Comparison of ENCODE assay signal across 8 cellular contexts in the genomic region with DNA sequence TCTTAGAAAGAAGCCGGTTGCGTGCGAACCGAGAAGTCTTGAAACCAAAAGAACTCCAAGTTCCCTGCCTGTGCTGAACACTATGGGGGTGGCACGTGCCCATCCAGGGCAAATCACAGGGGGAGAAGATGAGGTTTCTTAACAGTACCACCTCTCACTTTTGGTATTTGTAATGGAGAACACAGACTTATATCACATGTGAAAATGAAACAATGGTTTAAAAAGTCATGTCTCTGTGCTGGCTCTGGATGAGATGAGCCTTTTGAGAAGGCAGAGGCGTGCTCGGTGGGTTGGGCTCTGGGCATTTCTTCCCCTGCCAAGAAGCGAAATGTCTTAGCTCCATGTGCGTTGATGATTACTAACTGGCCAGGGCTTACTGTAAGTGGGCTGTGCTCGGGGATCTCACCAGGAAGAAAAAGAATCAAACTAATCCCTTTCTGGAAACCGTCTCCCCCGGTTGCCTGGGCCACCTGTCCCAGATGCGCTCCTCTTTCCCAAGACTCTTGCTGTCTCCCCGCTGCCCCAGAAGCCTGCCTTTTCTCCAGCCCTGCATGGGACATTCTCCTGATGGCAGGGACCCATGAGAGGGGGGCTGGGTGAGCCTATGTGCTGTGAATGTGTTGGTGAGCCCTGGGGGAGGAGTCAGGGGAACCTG.
A peak's percentile ranks its signal among the peaks of the same experiment; 100 is the strongest.
DNase-seq lines count a peak whose midpoint lies in the region; ATAC-seq and TF ChIP-seq lines count a peak whose summit lies in the region.
"Had no signal": no experiment of that assay in that cellular context is flagged by ENCODE, and none has a peak within 500 bp of the region (broad histone marks: within the 10 kb centered on the region; RNA-seq: fewer than 3 reads in every experiment).

No MANE protein-coding gene starts in this region.

- no peak overlapping the region for H3K27ac Mint-ChIP-seq in progenitor cell of endocrine pancreas
- peak overlapping the region in 1 of 10 donors; percentile 40 for H3K27ac Mint-ChIP-seq in naive thymus-derived CD8-positive, alpha-beta T cell

- H3K4me1 Mint-ChIP-seq in progenitor cell of endocrine pancreas (ENCODE audit: low read depth): no peaks in the 10 kb centered on the region
- peaks cover 0 to 15% (median under 1%) of the 10 kb centered on the region in 4 donors for H3K4me1 Mint-ChIP-seq in naive thymus-derived CD8-positive, alpha-beta T cell

- intact Hi-C loops in uterus (cut with DNase I; ENCODE audit: low total_unique reads): no loop called here

- no peak for TF ChIP-seq POLR2A in uterus (IDR thresholded peaks at IDR 0.05)

- no peak overlapping the region for H3K9ac ChIP-seq in rectal smooth muscle tissue (ENCODE audit: low read length)

- H3K9me3 ChIP-seq in uterus: no peaks in the 10 kb centered on the region
- H3K9me3 ChIP-seq: adrenal gland had no signal

- H3K36me3 Mint-ChIP-seq in progenitor cell of endocrine pancreas (ENCODE audit: insufficient read depth): no peaks in the 10 kb centered on the region
- H3K36me3 Mint-ChIP-seq in naive thymus-derived CD8-positive, alpha-beta T cell: no peaks in the 10 kb centered on the region

- H3K4me1 ChIP-seq in rectal smooth muscle tissue (ENCODE audit: control insufficient read depth, insufficient read depth, low read length): peaks cover 10% of the 10 kb centered on the region
- no peaks in the 10 kb centered on the region for H3K4me1 ChIP-seq in uterus
- H3K4me1 ChIP-seq: adrenal gland had no signal

- H3K27ac ChIP-seq in rectal smooth muscle tissue (ENCODE audit: low read depth, low read length) (peak overlapping the region; percentile 27), uterus (no peak overlapping the region)
- H3K27ac ChIP-seq: adrenal gland had no signal

- H3K27me3 Mint-ChIP-seq in progenitor cell of endocrine pancreas: peaks cover 61% of the 10 kb centered on the region
- no peaks in the 10 kb centered on the region for H3K27me3 Mint-ChIP-seq in naive thymus-derived CD8-positive, alpha-beta T cell

- TF ChIP-seq CTCF in uterus (IDR thresholded peaks at IDR 0.05): no peak
- TF ChIP-seq CTCF in progenitor cell of endocrine pancreas (IDR thresholded peaks at IDR 0.05; ENCODE audit: unreplicated experiment): no peak

- no peak overlapping the region for H3K4me3 Mint-ChIP-seq in progenitor cell of endocrine pancreas (ENCODE audit: low read depth)
- no peak overlapping the region for H3K4me3 Mint-ChIP-seq in naive thymus-derived CD8-positive, alpha-beta T cell

- H3K36me3 ChIP-seq in rectal smooth muscle tissue (ENCODE audit: control insufficient read depth, insufficient read depth, low read length) (no peaks in the 10 kb centered on the region), uterus (no peaks in the 10 kb centered on the region)
- H3K36me3 ChIP-seq: adrenal gland had no signal

- DNase-seq in activated CD4-positive, alpha-beta T cell treated with anti-CD3 and anti-CD28 coated beads, Interleukin-2, amount 50 U/mL, for 48 hours: peak; percentile 31 to 48
- DNase-seq in uterus: no peak
- DNase-seq in progenitor cell of endocrine pancreas (ENCODE audit: low spot score, unreplicated experiment): no peak
- DNase-seq in naive thymus-derived CD8-positive, alpha-beta T cell: no peak

- H3K27me3 ChIP-seq in rectal smooth muscle tissue (ENCODE audit: control insufficient read depth, insufficient read depth, low read length) (no peaks in the 10 kb centered on the region), uterus (no peaks in the 10 kb centered on the region)
- H3K27me3 ChIP-seq: adrenal gland had no signal

- ATAC-seq in GM18868 (IDR thresholded peaks at IDR 0.05; ENCODE audit: unreplicated experiment) (peak; percentile 86), HG02588 (IDR thresholded peaks at IDR 0.05; ENCODE audit: unreplicated experiment) (peak; percentile 59)
- no peak for ATAC-seq in naive thymus-derived CD8-positive, alpha-beta T cell

- POLR2A ChIA-PET in naive thymus-derived CD8-positive, alpha-beta T cell (lab: Charles Lee): no interaction called here

- no peaks in the 10 kb centered on the region for H3K9me3 Mint-ChIP-seq in progenitor cell of endocrine pancreas (ENCODE audit: low read depth)
- no peaks in the 10 kb centered on the region for H3K9me3 Mint-ChIP-seq in naive thymus-derived CD8-positive, alpha-beta T cell

- H3K4me3 ChIP-seq in rectal smooth muscle tissue (ENCODE audit: low read length): no peak overlapping the region
- no peak overlapping the region for H3K4me3 ChIP-seq in uterus
- H3K4me3 ChIP-seq: adrenal gland had no signal

Comparison
In these comparisons a context has a peak if more than half of its experiments do, and no peak if none do; other contexts are left out.
1. ATAC-seq: peak in GM18868 (single experiment) and HG02588 (single experiment); none in naive thymus-derived CD8-positive, alpha-beta T cell (0 of 2).
2. DNase-seq: peak in activated CD4-positive, alpha-beta T cell treated with anti-CD3 and anti-CD28 coated beads, Interleukin-2, amount 50 U/mL, for 48 hours (2 of 2); none in uterus (0 of 2), progenitor cell of endocrine pancreas (single experiment) and naive thymus-derived CD8-positive, alpha-beta T cell (0 of 10).